In genomic region chr1:240414237-240414636, GRCh38 we compare ENCODE assay signal across 21 cellular contexts.
A peak's percentile ranks its signal among the peaks of the same experiment; 100 is the strongest.
DNase-seq lines count a peak whose midpoint lies in the region; TF ChIP-seq lines count a peak whose summit lies in the region.
"Had no signal": no experiment of that assay in that cellular context is flagged by ENCODE, and none has a peak within 500 bp of the region (broad histone marks: within the 10 kb centered on the region; RNA-seq: fewer than 3 reads in every experiment).

No MANE protein-coding gene starts in this region.

- H3K4me2 ChIP-seq in smooth muscle cell, result no peak overlapping the region

- H3K27me3 ChIP-seq in adipocyte (replicated peaks; ENCODE audit: control insufficient read depth, insufficient read depth, low read length), result no peaks in the 10 kb centered on the region
- no peaks in the 10 kb centered on the region for H3K27me3 ChIP-seq in smooth muscle cell (ENCODE audit: low read depth)
- H3K27me3 ChIP-seq: gastrocnemius medialis, transverse colon had no signal

- H3K4me3 ChIP-seq in adipocyte (ENCODE audit: low read length), result peak overlapping the region; percentile 47
- no peak overlapping the region for H3K4me3 ChIP-seq in fibroblast of pulmonary artery (replicated peaks; ENCODE audit: low read depth, low read length)
- H3K4me3 ChIP-seq in smooth muscle cell, result no peak overlapping the region
- H3K4me3 ChIP-seq: gastrocnemius medialis, transverse colon had no signal

- H2AFZ ChIP-seq in smooth muscle cell (ENCODE audit: low read depth), result no peak overlapping the region

- H3K9me3 ChIP-seq in adipocyte (ENCODE audit: control insufficient read depth, low read length) (no peaks in the 10 kb centered on the region), smooth muscle cell (replicated peaks; ENCODE audit: low read depth) (no peaks in the 10 kb centered on the region)
- H3K9me3 ChIP-seq: gastrocnemius medialis, transverse colon had no signal

- no peaks in the 10 kb centered on the region for H4K20me1 ChIP-seq in smooth muscle cell (ENCODE audit: low read depth)

- H3K4me1 ChIP-seq in adipocyte (ENCODE audit: control insufficient read depth, insufficient read depth, low read length) (peaks cover 30% of the 10 kb centered on the region), smooth muscle cell (ENCODE audit: low read depth) (no peaks in the 10 kb centered on the region)
- H3K4me1 ChIP-seq: gastrocnemius medialis, transverse colon had no signal

- H3K9ac ChIP-seq in adipocyte (ENCODE audit: low read length) (peak overlapping the region; percentile 64), smooth muscle cell (ENCODE audit: low read depth) (no peak overlapping the region)

- peak overlapping the region; percentile 45 for H3K27ac ChIP-seq in smooth muscle cell (ENCODE audit: low read depth)
- H3K27ac ChIP-seq: gastrocnemius medialis, transverse colon had no signal

- DNase-seq in ELR (ENCODE audit: low read depth) (peak; percentile 76), adipocyte (ENCODE audit: low read depth) (peak; percentile 71), fibroblast of pulmonary artery (ENCODE audit: low read depth) (peak; percentile 60), smooth muscle cell (lab: John Stamatoyannopoulos, UW; ENCODE audit: unreplicated experiment) (no peak), HK-2 (ENCODE audit: unreplicated experiment) (no peak), CD1c-positive myeloid dendritic cell (ENCODE audit: extremely low spot score) (no peak)
- no peak for DNase-seq in stimulated activated CD8-positive, alpha-beta memory T cell treated with anti-CD3 and anti-CD28 coated beads, Interleukin-4, amount 100 ng/mL, for 48 hours
- DNase-seq: activated CD4-positive, alpha-beta T cell treated with anti-CD3 and anti-CD28 coated beads for 48 hours; activated effector memory CD4-positive, alpha-beta T cell treated with Interleukin-2 at 50 U/mL for 16 hours; amygdala; CD4-positive, alpha-beta T cell; gastrocnemius medialis; NCI-H1092; NCI-H2081 treated with DMSO at 0.1 percent for 48 hours; NCI-H524; nephron progenitor cell; posterior cingulate gyrus; stimulated activated CD4-positive, alpha-beta T cell treated with anti-CD3 and anti-CD28 coated beads, Interleukin-2, amount 100 ng/mL, for 24 hours; stimulated activated naive CD8-positive, alpha-beta T cell treated with anti-CD3 and anti-CD28 coated beads, Interleukin-15, Interleukin-2, amounts not matched to agents 100 U/mL and 50 U/mL, for 24 hours; T-cell; transverse colon had no signal

- no peaks in the 10 kb centered on the region for H3F3A ChIP-seq in smooth muscle cell (ENCODE audit: low read depth)

- no peaks in the 10 kb centered on the region for H3K79me2 ChIP-seq in smooth muscle cell (ENCODE audit: low read depth)

- WGBS in smooth muscle cell (ENCODE audit: low lambda C conversion rate), result 47% methylated on average over 6 of the region's 6 CpGs

- H3K36me3 ChIP-seq in adipocyte (ENCODE audit: control insufficient read depth, insufficient read depth, low read length, severe bottlenecking) (no peaks in the 10 kb centered on the region), smooth muscle cell (ENCODE audit: low read depth) (no peaks in the 10 kb centered on the region)
- H3K36me3 ChIP-seq: gastrocnemius medialis, transverse colon had no signal

- TF ChIP-seq CTCF in fibroblast of pulmonary artery (IDR thresholded peaks at IDR 0.05; ENCODE audit: low read length, missing control alignments) (no peak), smooth muscle cell (IDR thresholded peaks at IDR 0.05; ENCODE audit: borderline replicate concordance, insufficient read depth, poor library complexity, severe bottlenecking) (no peak)

Comparison
In these comparisons a context has a peak if more than half of its experiments do, and no peak if none do; other contexts are left out.
1. DNase-seq: peak in ELR (single experiment), adipocyte (single experiment) and fibroblast of pulmonary artery (single experiment); none in smooth muscle cell (single experiment), HK-2 (single experiment), CD1c-positive myeloid dendritic cell (single experiment) and stimulated activated CD8-positive, alpha-beta memory T cell treated with anti-CD3 and anti-CD28 coated beads, Interleukin-4, amount 100 ng/mL, for 48 hours (single experiment).